Comparison of ENCODE assay signal across 9 cellular contexts in genomic region chr12:117854339-117855012, GRCh38.
DNase-seq lines count a peak whose midpoint lies in the region; ATAC-seq and TF ChIP-seq lines count a peak whose summit lies in the region.
"Had no signal": no experiment of that assay in that cellular context is flagged by ENCODE, and none has a peak within 500 bp of the region (broad histone marks: within the 10 kb centered on the region; RNA-seq: fewer than 3 reads in every experiment).

No MANE protein-coding gene starts in this region.

- POLR2A ChIA-PET in HEK293T (lab: Yijun Ruan, JAX), result no interaction called here

- CTCF ChIA-PET in HEK293T (lab: Yijun Ruan, JAX), result interaction anchor here (0.6 to 1.1 kb wide), 6 partner anchors 249 to 675 kb away, joined by 3 to 9 read pairs (median 4); no protein-coding TSS in a partner anchor

- ATAC-seq in GM19397 (IDR thresholded peaks at IDR 0.05; ENCODE audit: unreplicated experiment) (no peak), HG03432 (IDR thresholded peaks at IDR 0.05; ENCODE audit: unreplicated experiment) (no peak)

- peak; percentile 78 for DNase-seq in D341Med (ENCODE audit: low spot score)
- DNase-seq in HEK293T (ENCODE audit: extremely low spot score), result peak; percentile 75
- DNase-seq in NCI-H774 (lab: John Stamatoyannopoulos, UW), result peak; percentile 30
- peak; percentile 51 for DNase-seq in activated naive CD4-positive, alpha-beta T cell treated with Interleukin-2 at 50 U/mL for 16 hours
- DNase-seq in islet precursor cell, result peak; percentile 92
- DNase-seq in stimulated activated CD8-positive, alpha-beta memory T cell treated with anti-CD3 and anti-CD28 coated beads, Interleukin-7, amount 100 ng/mL, for 24 hours (ENCODE audit: low read depth), result peak; percentile 14
- DNase-seq: naive B cell had no signal

TF ChIP-seq in HEK293T, 16 proteins besides CTCF, POLR2A, EP300 and RAD21:
- TF ChIP-seq HDGF (IDR thresholded peaks at IDR 0.05; ENCODE audit: borderline replicate concordance) (no peak), L3MBTL2 (conservative IDR thresholded peaks at IDR 0.05) (peak; percentile 16; the same call in 1 of the 2 replicates)

Comparison
In these comparisons a context has a peak if more than half of its experiments do, and no peak if none do; other contexts are left out.
1. DNase-seq: peak in every context shown above with its lines; median percentile 92 in islet precursor cell; 78 in D341Med; 75 in HEK293T; 51 in activated naive CD4-positive, alpha-beta T cell treated with Interleukin-2 at 50 U/mL for 16 hours; 30 in NCI-H774; 14 in stimulated activated CD8-positive, alpha-beta memory T cell treated with anti-CD3 and anti-CD28 coated beads, Interleukin-7, amount 100 ng/mL, for 24 hours.